ENCODE assay signal across 23 cellular contexts in genomic region chr10:133294189-133294588, GRCh38. TPM values are rescaled to one million over a fixed set of nuclear protein-coding genes. Genes with fewer than 3 reads are reported as not detected.
DNase-seq lines count a peak whose midpoint lies in the region; ATAC-seq, FAIRE-seq and TF ChIP-seq lines count a peak whose summit lies in the region.
"Had no signal": no experiment of that assay in that cellular context is flagged by ENCODE, and none has a peak within 500 bp of the region (broad histone marks: within the 10 kb centered on the region; RNA-seq: fewer than 3 reads in every experiment).

No MANE protein-coding gene starts in this region.

- no peak overlapping the region for H3K56ac ChIP-seq in IMR-90 (ENCODE audit: extremely low read depth, insufficient read depth, low read length)

- H4K5ac ChIP-seq in IMR-90 (ENCODE audit: low read depth, low read length) = no peak overlapping the region

- no peak overlapping the region for H3K18ac ChIP-seq in IMR-90 (ENCODE audit: low read depth, low read length)

- BruUV-seq in IMR-90 (replicated peaks; lab: Mats Ljungman, UMichigan) = no TSS peak
- BruUV-seq in GM12878 (replicated peaks; lab: Mats Ljungman, UMichigan) = TSS peak; percentile 33

- H3K4me1 ChIP-seq in IMR-90 (ENCODE audit: control insufficient read depth, insufficient read depth, low read length) (peaks cover 9% of the 10 kb centered on the region), GM12878 (ENCODE audit: control insufficient read depth, insufficient read depth, low read length) (no peaks in the 10 kb centered on the region)
- H3K4me1 ChIP-seq: adrenal gland, parathyroid adenoma had no signal

- 97% methylated on average over 6 of the region's 15 CpGs; no CpG with 5 or more reads in 1 of the 2 experiments for WGBS in IMR-90 (ENCODE audit: extremely low coverage in 2 of 2, insufficient read length in 1 of 2), 2 experiments
- WGBS in GM12878 (ENCODE audit: insufficient coverage, insufficient replicate concordance, low lambda C conversion rate, missing lambda C conversion rate) = 82% methylated on average over 15 of the region's 15 CpGs

- no peak for TF ChIP-seq CTCF in IMR-90 (conservative IDR thresholded peaks at IDR 0.05; ENCODE audit: low read depth, low read length)
- TF ChIP-seq CTCF in GM12878 (IDR thresholded peaks at IDR 0.05 in 2 of 3, conservative IDR thresholded peaks at IDR 0.05 in 1 of 3; ENCODE audit: control insufficient read depth in 2 of 3, extremely low read depth in 1 of 3, insufficient read depth in 1 of 3, low read depth in 3 of 3, low read length in 3 of 3) = no peak
- no peak for TF ChIP-seq CTCF in nephron progenitor cell (IDR thresholded peaks at IDR 0.05)

- H3K4me1 Mint-ChIP-seq in nephron progenitor cell = no peaks in the 10 kb centered on the region

- SMC1A ChIA-PET in GM12878 (lab: Charles Lee; ENCODE audit: uncharacterized antibody, unreplicated experiment) = no interaction called here

- no peaks in the 10 kb centered on the region for H3K27me3 ChIP-seq in IMR-90 (ENCODE audit: control insufficient read depth, insufficient read depth, low read length)
- H3K27me3 ChIP-seq in GM12878 (replicated peaks in 1 of 2; ENCODE audit: control insufficient read depth in 2 of 2, insufficient read depth in 2 of 2, low read length in 1 of 2) = no peaks in the 10 kb centered on the region
- H3K27me3 ChIP-seq: adrenal gland, MG63 had no signal

- H4K20me1 ChIP-seq in IMR-90 (ENCODE audit: insufficient read depth, low read length) (no peaks in the 10 kb centered on the region), GM12878 (ENCODE audit: control insufficient read depth, insufficient read depth) (no peaks in the 10 kb centered on the region)

- H3K79me1 ChIP-seq in IMR-90 (ENCODE audit: low read depth in 1 of 2, low read length in 2 of 2) = peaks cover 0 to 17% of the 10 kb centered on the region in 2 experiments; a peak in 3 of 4 replicates

- H3K9me1 ChIP-seq in IMR-90 (ENCODE audit: insufficient read depth, low read length) = peaks cover 12% of the 10 kb centered on the region

- H3K27ac Mint-ChIP-seq in nephron progenitor cell = peak overlapping the region; percentile 77

- no peaks in the 10 kb centered on the region for H3K9me3 ChIP-seq in IMR-90 (ENCODE audit: control insufficient read depth, insufficient read depth, low read length)
- no peaks in the 10 kb centered on the region for H3K9me3 ChIP-seq in GM12878 (replicated peaks; ENCODE audit: control insufficient read depth, insufficient read depth, low read length)
- H3K9me3 ChIP-seq: adrenal gland, MG63 had no signal

- intact Hi-C loops in IMR-90 (cut with micrococcal nuclease) (no loop called here), GM12878 (cut with micrococcal nuclease; ENCODE audit: unreplicated experiment) (no loop called here)

- H3K4ac ChIP-seq in IMR-90 (ENCODE audit: low read depth, low read length) = peak overlapping the region; percentile 21; the same call in 1 of the 2 replicates

- H3K27ac ChIP-seq in IMR-90 (ENCODE audit: insufficient read depth, low read length) (no peak overlapping the region; the same call in 1 of the 2 replicates), GM12878 (ENCODE audit: control insufficient read depth, insufficient read depth) (no peak overlapping the region)
- H3K27ac ChIP-seq: parathyroid adenoma had no signal

- H3K9ac ChIP-seq in IMR-90 (ENCODE audit: low read depth, low read length) = no peak overlapping the region
- H3K9ac ChIP-seq in GM12878 (ENCODE audit: control insufficient read depth, insufficient read depth, low read length) = no peak overlapping the region
- H3K9ac ChIP-seq: parathyroid adenoma had no signal

- no peak overlapping the region for H2AFZ ChIP-seq in IMR-90 (replicated peaks; ENCODE audit: low read length, poor library complexity)
- H2AFZ ChIP-seq in GM12878 (ENCODE audit: control insufficient read depth, low read depth, low read length) = no peak overlapping the region
- H2AFZ ChIP-seq: parathyroid adenoma had no signal

- in situ Hi-C loops in IMR-90 (cut with MboI; ENCODE audit: low sequenced_read_pairs) (no loop called here), GM12878 (cut with MboI) (no loop called here)

- no peak overlapping the region for H2BK5ac ChIP-seq in IMR-90 (ENCODE audit: low read depth, low read length, poor library complexity, severe bottlenecking)

- H3K4me2 ChIP-seq in IMR-90 (ENCODE audit: low read depth, low read length) = no peak overlapping the region
- no peak overlapping the region for H3K4me2 ChIP-seq in GM12878 (ENCODE audit: control insufficient read depth, insufficient read depth)

- POLR2A ChIA-PET in IMR-90 (lab: Charles Lee; ENCODE audit: unreplicated experiment) (no interaction called here), GM12878 (lab: Charles Lee) (no interaction called here)

- H3K27me3 Mint-ChIP-seq in nephron progenitor cell (ENCODE audit: low read depth, poor library complexity) = no peaks in the 10 kb centered on the region

- H3K79me2 ChIP-seq in GM12878 (ENCODE audit: control insufficient read depth, insufficient read depth, low read length) = no peaks in the 10 kb centered on the region

- no peaks in the 10 kb centered on the region for H3K9me3 Mint-ChIP-seq in nephron progenitor cell

- no peak for TF ChIP-seq POLR2A in IMR-90 (IDR thresholded peaks at IDR 0.05; ENCODE audit: low read depth, low read length)
- no peak for TF ChIP-seq POLR2A in GM12878 (IDR thresholded peaks at IDR 0.05; ENCODE audit: low read depth, low read length)

- no peak overlapping the region for H3K14ac ChIP-seq in IMR-90 (replicated peaks; ENCODE audit: low read depth, low read length)

- TF ChIP-seq RAD21 in IMR-90 (IDR thresholded peaks at IDR 0.05; ENCODE audit: low read length) (no peak), GM12878 (IDR thresholded peaks at IDR 0.05; ENCODE audit: insufficient read depth, low read depth, low read length) (no peak)

- no peak overlapping the region for H2BK20ac ChIP-seq in IMR-90 (ENCODE audit: low read depth, low read length)

- H3K23ac ChIP-seq in IMR-90 (ENCODE audit: low read depth, low read length) = no peak overlapping the region

- no peak overlapping the region for H4K91ac ChIP-seq in IMR-90 (ENCODE audit: insufficient read depth, low read depth, low read length)

- RAD21 ChIA-PET in GM12878 (lab: Charles Lee; ENCODE audit: unreplicated experiment) = no interaction called here

- DNase-seq in IMR-90 = no peak
- no peak for DNase-seq in GM12878 (ENCODE audit: low read depth, low spot score)
- DNase-seq in nephron progenitor cell = no peak
- no peak for DNase-seq in NCI-H510A treated with DMSO at 0.1 percent for 48 hours (lab: John Stamatoyannopoulos, UW)
- DNase-seq in activated CD4-positive, alpha-beta T cell treated with anti-CD3 and anti-CD28 coated beads, Interleukin-2, amount 50 U/mL, for 1 hour = no peak
- no peak for DNase-seq in NCI-H187 (lab: John Stamatoyannopoulos, UW)
- DNase-seq: activated CD4-positive, alpha-beta T cell treated with anti-CD3 and anti-CD28 coated beads for 4 hours; activated CD8-positive, alpha-beta memory T cell treated with anti-CD3 and anti-CD28 coated beads, Interleukin-2, amount 50 U/mL, for 4 hours; activated effector memory CD4-positive, alpha-beta T cell treated with anti-CD3 and anti-CD28 coated beads, Interleukin-2, amount 50 U/mL, for 16 hours; COR-L47; dermis blood vessel endothelial cell; erythroblast; H7; MG63; NCI-H1694 treated with DMSO at 0.1 percent for 48 hours; NCI-H226; stimulated activated CD4-positive, alpha-beta T cell treated with anti-CD3 and anti-CD28 coated beads, Interleukin-4, amount 100 ng/mL, for 4 hours had no signal

- FAIRE-seq in GM12878 (lab: Jason Lieb, UNC) = no peak
- FAIRE-seq: bronchial epithelial cell, GM18507 had no signal

- peaks cover 49% of the 10 kb centered on the region for H3K36me3 Mint-ChIP-seq in nephron progenitor cell (ENCODE audit: low read depth)

- peak overlapping the region; percentile 7; the same call in 1 of the 2 replicates for H2AK5ac ChIP-seq in IMR-90 (ENCODE audit: low read depth, low read length)

- no peak for ATAC-seq in IMR-90 (ENCODE audit: low read depth)
- ATAC-seq in GM12878 = no peak

- H3K4me3 Mint-ChIP-seq in nephron progenitor cell = no peak overlapping the region

- H2BK120ac ChIP-seq in IMR-90 (ENCODE audit: low read depth, low read length) = no peak overlapping the region

- CTCF ChIA-PET in IMR-90 (lab: Yijun Ruan, JAX) = no interaction called here
- CTCF ChIA-PET in GM12878 (lab: Yijun Ruan, JAX) = interaction anchor here (1.3 kb wide), 1 partner anchor 12 kb away, joined by 3 read pairs; no protein-coding TSS in a partner anchor

- H3K4me3 ChIP-seq in IMR-90 (ENCODE audit: insufficient read depth, low read depth, low read length) = no peak overlapping the region
- no peak overlapping the region for H3K4me3 ChIP-seq in GM12878
- H3K4me3 ChIP-seq: adrenal gland, MG63, skin epidermis had no signal

- dilution Hi-C loops in IMR-90 (cut with HindIII; ENCODE audit: low sequenced_read_pairs, unreplicated experiment) = no loop called here

- H2AK9ac ChIP-seq in IMR-90 (replicated peaks; ENCODE audit: low read depth, low read length, poor library complexity) = peak overlapping the region; percentile 25

- TF ChIP-seq EP300 in GM12878 (IDR thresholded peaks at IDR 0.05; ENCODE audit: borderline replicate concordance in 1 of 2, control insufficient read depth in 1 of 2, low read depth in 2 of 2, low read length in 2 of 2) = no peak

- H4K8ac ChIP-seq in IMR-90 (ENCODE audit: low read depth in 2 of 2, low read length in 2 of 2) = 0 out of 4 replicates have a peak overlapping the region, but pooled peaks of 1 of the 2 experiments have one; percentile 74

- H2BK15ac ChIP-seq in IMR-90 (ENCODE audit: low read depth, low read length) = no peak overlapping the region

- H3K36me3 ChIP-seq in IMR-90 (ENCODE audit: control insufficient read depth, insufficient read depth, low read length) (peaks cover 68% of the 10 kb centered on the region), GM12878 (ENCODE audit: control insufficient read depth in 2 of 2, insufficient read depth in 2 of 2, low read length in 1 of 2) (peaks cover 22 to 30% of the 10 kb centered on the region in 2 experiments)

RNA-seq across cellular contexts. Expression of gene TUBGCP2, which starts 14.5 kb away (rescaled TPM):
- total RNA-seq in IMR-90 (2012; rRNA removed) = 65.0 and 72.6 TPM in 2 replicates
- 48.1 and 48.6 TPM in 2 replicates for polyA plus RNA-seq in IMR-90 (2012; rRNA removed)
- 23.0 and 41.7 TPM in 2 replicates for polyA plus RNA-seq in IMR-90 (2012; cell fraction: cytosol; rRNA removed)
- 62.3 and 99.6 TPM in 2 replicates for polyA plus RNA-seq in IMR-90 (2012; cell fraction: nucleus; rRNA removed; ENCODE audit: low replicate concordance)
- 76.6 and 91.2 TPM in 2 replicates for total RNA-seq in GM12878 (2013; cell fraction: nucleolus; rRNA removed)
- 38.5 TPM in 2 replicates for total RNA-seq in GM12878 (2014; rRNA removed)
- 18.1 and 19.1 TPM in 2 replicates for total RNA-seq in GM12878 (2014; rRNA removed; fragmentation: Illumina TruSeq; extraction: Trizol)
- total RNA-seq in GM12878 (2021) = 46.5 and 47.1 TPM in 2 replicates
- 12.8 TPM for polyA plus RNA-seq in GM12878 (2011; ENCODE audit: low read depth)
- polyA plus RNA-seq in GM12878 (2011; rRNA removed) = 23.7 and 35.8 TPM in 2 replicates
- 29.0 and 35.1 TPM in 2 replicates for polyA plus RNA-seq in GM12878 (2011; cell fraction: cytosol; rRNA removed)
- 82.0 and 82.5 TPM in 2 replicates for polyA plus RNA-seq in GM12878 (2011; cell fraction: nucleus; rRNA removed)
- polyA plus RNA-seq in GM12878 (2012) = 25.1 and 31.7 TPM in 2 replicates
- polyA plus RNA-seq in GM12878 (2014; fragmentation: Illumina TruSeq; extraction: Trizol) = 16.0 and 26.6 TPM in 2 replicates
- 10 to 100 TPM in 1 of 2 experiments, 1 to 10 TPM in 1; 4.8 to 11.6 TPM for polyA plus RNA-seq in GM12878 (2014; fragmentation: Nextera tagmentation; extraction: Ambion mirVana)
- polyA plus RNA-seq in GM12878 (2014; rRNA removed) = 33.6 and 36.2 TPM in 2 replicates
- polyA plus RNA-seq in GM12878 (2016; fragmentation: Nextera tagmentation; extraction: Ambion mirVana) = 10 to 100 TPM; 36.4 to 37.7 TPM
- polyA minus RNA-seq in GM12878 (2011; rRNA and poly(A)+ RNA removed) = 37.1 and 46.2 TPM in 2 replicates
- 14.8 and 16.3 TPM in 2 replicates for polyA minus RNA-seq in GM12878 (2011; cell fraction: cytosol; rRNA and poly(A)+ RNA removed)
- polyA minus RNA-seq in GM12878 (2011; cell fraction: nucleus; rRNA and poly(A)+ RNA removed) = 24.7 and 47.1 TPM in 2 replicates

RNA-seq across cellular contexts. Expression of gene ZNF511, which starts 14.5 kb away (rescaled TPM):
- total RNA-seq in IMR-90 (2012; rRNA removed) (13.6 and 14.2 TPM in 2 replicates), GM12878 (2014; rRNA removed) (21.0 and 21.3 TPM in 2 replicates), GM12878 (2014; rRNA removed; fragmentation: Illumina TruSeq; extraction: Trizol) (29.8 and 30.3 TPM in 2 replicates), GM12878 (2021) (50.3 and 57.1 TPM in 2 replicates)
- polyA plus RNA-seq in IMR-90 (2012; rRNA removed) (32.6 and 36.8 TPM in 2 replicates), GM12878 (2011; rRNA removed) (24.8 and 32.1 TPM in 2 replicates), GM12878 (2014; fragmentation: Illumina TruSeq; extraction: Trizol) (12.0 and 31.8 TPM in 2 replicates), GM12878 (2014; fragmentation: Nextera tagmentation; extraction: Ambion mirVana) (1 to 10 TPM in 1 of 2 experiments, under 1 TPM in 1; 0.58 to 6.0 TPM), GM12878 (2014; rRNA removed) (49.0 and 54.9 TPM in 2 replicates), GM12878 (2016; fragmentation: Nextera tagmentation; extraction: Ambion mirVana) (100 to 1,000 TPM; 110 TPM)
- 20.3 and 34.8 TPM in 2 replicates for polyA plus RNA-seq in IMR-90 (2012; cell fraction: cytosol; rRNA removed)
- polyA plus RNA-seq in IMR-90 (2012; cell fraction: nucleus; rRNA removed; ENCODE audit: low replicate concordance) = 33.0 and 37.6 TPM in 2 replicates
- 9.7 and 10.0 TPM in 2 replicates for total RNA-seq in GM12878 (2013; cell fraction: nucleolus; rRNA removed)
- polyA plus RNA-seq in GM12878 (2011; ENCODE audit: low read depth) = 17.8 TPM
- polyA plus RNA-seq in GM12878 (2011; cell fraction: cytosol; rRNA removed) = 24.5 and 38.8 TPM in 2 replicates
- polyA plus RNA-seq in GM12878 (2011; cell fraction: nucleus; rRNA removed) = 38.0 and 47.4 TPM in 2 replicates
- polyA plus RNA-seq in GM12878 (2012) = 23.5 and 30.3 TPM in 2 replicates
- 22.6 and 25.5 TPM in 2 replicates for polyA minus RNA-seq in GM12878 (2011; rRNA and poly(A)+ RNA removed)
- polyA minus RNA-seq in GM12878 (2011; cell fraction: cytosol; rRNA and poly(A)+ RNA removed) = 10.1 and 12.4 TPM in 2 replicates
- polyA minus RNA-seq in GM12878 (2011; cell fraction: nucleus; rRNA and poly(A)+ RNA removed) = 5.6 and 10.1 TPM in 2 replicates

RNA-seq across cellular contexts. Expression of gene ADAM8, which starts 17.5 kb away (rescaled TPM):
- total RNA-seq in IMR-90 (2012; rRNA removed) = under 0.01 and 0.28 TPM in 2 replicates
- 0.74 and 0.90 TPM in 2 replicates for polyA plus RNA-seq in IMR-90 (2012; rRNA removed)
- polyA plus RNA-seq in IMR-90 (2012; cell fraction: cytosol; rRNA removed) = 0.14 and 0.51 TPM in 2 replicates
- 6.8 and 19.7 TPM in 2 replicates for polyA plus RNA-seq in IMR-90 (2012; cell fraction: nucleus; rRNA removed; ENCODE audit: low replicate concordance)
- total RNA-seq in GM12878 (2013; cell fraction: nucleolus; rRNA removed) = 204 and 240 TPM in 2 replicates
- 31.6 and 37.4 TPM in 2 replicates for total RNA-seq in GM12878 (2014; rRNA removed)
- 13.0 and 13.2 TPM in 2 replicates for total RNA-seq in GM12878 (2014; rRNA removed; fragmentation: Illumina TruSeq; extraction: Trizol)
- total RNA-seq in GM12878 (2021) = 86.1 and 92.7 TPM in 2 replicates
- polyA plus RNA-seq in GM12878 (2011; ENCODE audit: low read depth) = 13.7 TPM
- polyA plus RNA-seq in GM12878 (2011; rRNA removed) = 5.3 and 15.1 TPM in 2 replicates
- polyA plus RNA-seq in GM12878 (2011; cell fraction: cytosol; rRNA removed) = 20.0 and 33.8 TPM in 2 replicates
- 351 and 379 TPM in 2 replicates for polyA plus RNA-seq in GM12878 (2011; cell fraction: nucleus; rRNA removed)
- 44.0 and 54.6 TPM in 2 replicates for polyA plus RNA-seq in GM12878 (2012)
- 0.68 and 6.8 TPM in 2 replicates for polyA plus RNA-seq in GM12878 (2014; fragmentation: Illumina TruSeq; extraction: Trizol)
- 1 to 10 TPM in 1 of 2 experiments, under 1 TPM in 1; 0.37 to 2.3 TPM for polyA plus RNA-seq in GM12878 (2014; fragmentation: Nextera tagmentation; extraction: Ambion mirVana)
- 51.6 and 73.2 TPM in 2 replicates for polyA plus RNA-seq in GM12878 (2014; rRNA removed)
- polyA plus RNA-seq in GM12878 (2016; fragmentation: Nextera tagmentation; extraction: Ambion mirVana) = 10 to 100 TPM; 28.4 to 34.1 TPM
- 14.7 and 35.3 TPM in 2 replicates for polyA minus RNA-seq in GM12878 (2011; rRNA and poly(A)+ RNA removed)
- 13.4 and 24.5 TPM in 2 replicates for polyA minus RNA-seq in GM12878 (2011; cell fraction: cytosol; rRNA and poly(A)+ RNA removed)
- polyA minus RNA-seq in GM12878 (2011; cell fraction: nucleus; rRNA and poly(A)+ RNA removed) = 96.1 and 129 TPM in 2 replicates

RNA-seq across cellular contexts. Expression of gene CALY, which starts 42.5 kb away (rescaled TPM):
- total RNA-seq in IMR-90 (2012; rRNA removed) (not detected in 2 replicates), GM12878 (2014; rRNA removed) (not detected in 2 replicates), GM12878 (2014; rRNA removed; fragmentation: Illumina TruSeq; extraction: Trizol) (not detected in 2 replicates), GM12878 (2021) (not detected in 2 replicates)
- polyA plus RNA-seq in IMR-90 (2012; rRNA removed) (0.34 and 0.62 TPM in 2 replicates), GM12878 (2011; rRNA removed) (0.07 TPM in 1 of 2 replicates, not detected in the other), GM12878 (2014; fragmentation: Illumina TruSeq; extraction: Trizol) (not detected in 2 replicates), GM12878 (2014; fragmentation: Nextera tagmentation; extraction: Ambion mirVana) (not detected), GM12878 (2014; rRNA removed) (not detected in 2 replicates), GM12878 (2016; fragmentation: Nextera tagmentation; extraction: Ambion mirVana) (not detected)
- 1.1 and 1.9 TPM in 2 replicates for polyA plus RNA-seq in IMR-90 (2012; cell fraction: cytosol; rRNA removed)
- 0.88 and 2.2 TPM in 2 replicates for polyA plus RNA-seq in IMR-90 (2012; cell fraction: nucleus; rRNA removed; ENCODE audit: low replicate concordance)
- not detected in 2 replicates for total RNA-seq in GM12878 (2013; cell fraction: nucleolus; rRNA removed)
- polyA plus RNA-seq in GM12878 (2011; ENCODE audit: low read depth) = not detected
- polyA plus RNA-seq in GM12878 (2011; cell fraction: cytosol; rRNA removed) = 0.07 TPM in 1 of 2 replicates, not detected in the other
- polyA plus RNA-seq in GM12878 (2011; cell fraction: nucleus; rRNA removed) = 0.44 and 0.87 TPM in 2 replicates
- polyA plus RNA-seq in GM12878 (2012) = not detected in 2 replicates
- not detected in 2 replicates for polyA minus RNA-seq in GM12878 (2011; rRNA and poly(A)+ RNA removed)
- polyA minus RNA-seq in GM12878 (2011; cell fraction: cytosol; rRNA and poly(A)+ RNA removed) = not detected in 2 replicates
- not detected in 2 replicates for polyA minus RNA-seq in GM12878 (2011; cell fraction: nucleus; rRNA and poly(A)+ RNA removed)
- total RNA-seq: bronchial epithelial cell, dermis blood vessel endothelial cell, H7, myocyte had no signal

RNA-seq across cellular contexts. Expression of gene PRAP1, which starts 53.0 kb away (rescaled TPM):
- not detected in 2 replicates for total RNA-seq in IMR-90 (2012; rRNA removed)
- polyA plus RNA-seq in IMR-90 (2012; rRNA removed) = not detected in 2 replicates
- 0.05 and 0.15 TPM in 2 replicates for polyA plus RNA-seq in IMR-90 (2012; cell fraction: cytosol; rRNA removed)
- not detected in 2 replicates for polyA plus RNA-seq in IMR-90 (2012; cell fraction: nucleus; rRNA removed; ENCODE audit: low replicate concordance)
- not detected in 2 replicates for total RNA-seq in GM12878 (2013; cell fraction: nucleolus; rRNA removed)
- total RNA-seq in GM12878 (2014; rRNA removed) = not detected in 2 replicates
- not detected in 2 replicates for total RNA-seq in GM12878 (2014; rRNA removed; fragmentation: Illumina TruSeq; extraction: Trizol)
- not detected in 2 replicates for total RNA-seq in GM12878 (2021)
- not detected for polyA plus RNA-seq in GM12878 (2011; ENCODE audit: low read depth)
- polyA plus RNA-seq in GM12878 (2011; rRNA removed) = not detected in 2 replicates
- not detected in 2 replicates for polyA plus RNA-seq in GM12878 (2011; cell fraction: cytosol; rRNA removed)
- polyA plus RNA-seq in GM12878 (2011; cell fraction: nucleus; rRNA removed) = not detected in 2 replicates
- polyA plus RNA-seq in GM12878 (2012) = 0.32 and 0.42 TPM in 2 replicates
- not detected in 2 replicates for polyA plus RNA-seq in GM12878 (2014; fragmentation: Illumina TruSeq; extraction: Trizol)
- not detected for polyA plus RNA-seq in GM12878 (2014; fragmentation: Nextera tagmentation; extraction: Ambion mirVana)
- polyA plus RNA-seq in GM12878 (2014; rRNA removed) = not detected in 2 replicates
- under 1 TPM in 1 of 2 experiments, not detected in 1; 0.25 TPM for polyA plus RNA-seq in GM12878 (2016; fragmentation: Nextera tagmentation; extraction: Ambion mirVana)
- not detected in 2 replicates for polyA minus RNA-seq in GM12878 (2011; rRNA and poly(A)+ RNA removed)
- polyA minus RNA-seq in GM12878 (2011; cell fraction: cytosol; rRNA and poly(A)+ RNA removed) = not detected in 2 replicates
- not detected in 2 replicates for polyA minus RNA-seq in GM12878 (2011; cell fraction: nucleus; rRNA and poly(A)+ RNA removed)
- total RNA-seq: bronchial epithelial cell, dermis blood vessel endothelial cell, H7, myocyte had no signal

Comparison
In these comparisons a context has a peak if more than half of its experiments do, and no peak if none do; other contexts are left out.
1. RNA of gene ADAM8, which starts 17.5 kb away (total RNA-seq): 13.0 to 240 TPM in GM12878; under 0.01 to 0.28 TPM in IMR-90; every median in the first group is over 10 times any median in the second.